ENCODE assay signal across 8 cellular contexts in genomic region chr12:57693317-57693658, GRCh38. TPM values are rescaled to one million over a fixed set of nuclear protein-coding genes. Genes with fewer than 3 reads are reported as not detected.
DNase-seq lines count a peak whose midpoint lies in the region; ATAC-seq and TF ChIP-seq lines count a peak whose summit lies in the region.

No MANE protein-coding gene starts in this region.

- no peaks in the 10 kb centered on the region for H3K27me3 ChIP-seq in adipocyte (replicated peaks; ENCODE audit: control insufficient read depth, insufficient read depth, low read length)
- H3K27me3 ChIP-seq in aorta (ENCODE audit: control insufficient read depth in 1 of 2, insufficient read depth in 2 of 2, low read length in 1 of 2), result no peaks in the 10 kb centered on the region

- H3K27ac ChIP-seq in mesodermal cell (ENCODE audit: low read depth, low read length, severe bottlenecking) (no peak overlapping the region), aorta (ENCODE audit: low read depth in 1 of 2, low read length in 2 of 2) (no peak overlapping the region)

- no peak for TF ChIP-seq CTCF in omental fat pad (IDR thresholded peaks at IDR 0.05)

- peaks cover 12% of the 10 kb centered on the region for H3K4me1 ChIP-seq in adipocyte (ENCODE audit: control insufficient read depth, insufficient read depth, low read length)
- no peaks in the 10 kb centered on the region for H3K4me1 ChIP-seq in mesodermal cell (ENCODE audit: control insufficient read depth, insufficient read depth, low read length, poor library complexity, severe bottlenecking)
- H3K4me1 ChIP-seq in aorta (ENCODE audit: control insufficient read depth in 1 of 2, insufficient read depth in 2 of 2, low read length in 2 of 2), result peaks cover 4% of the 10 kb centered on the region in 2 donors

- H3K36me3 ChIP-seq in adipocyte (ENCODE audit: control insufficient read depth, insufficient read depth, low read length, severe bottlenecking) (peaks cover 24% of the 10 kb centered on the region), mesodermal cell (ENCODE audit: control insufficient read depth, insufficient read depth, low read length) (peaks cover 18% of the 10 kb centered on the region), aorta (ENCODE audit: control insufficient read depth in 1 of 2, insufficient read depth in 2 of 2, low read length in 1 of 2) (peaks cover 0 to 1% of the 10 kb centered on the region in 2 donors)

- no peak for ATAC-seq in aorta (ENCODE audit: low FRiP score)
- ATAC-seq in omental fat pad (ENCODE audit: low FRiP score), result no peak
- ATAC-seq in HG03196 (IDR thresholded peaks at IDR 0.05; ENCODE audit: unreplicated experiment), result no peak
- ATAC-seq in GM19035 (IDR thresholded peaks at IDR 0.05; ENCODE audit: unreplicated experiment), result no peak

- DNase-seq in stimulated activated CD4-positive, alpha-beta T cell treated with anti-CD3 and anti-CD28 coated beads, Interleukin-4, amount 100 ng/mL, for 1 hour, result peak; percentile 8
- no peak for DNase-seq in stimulated activated CD4-positive, alpha-beta T cell treated with anti-CD3 and anti-CD28 coated beads, Interleukin-12 subunit alpha, Interleukin-12 subunit beta, amount 100 ng/mL, for 4 hours
- DNase-seq in adipocyte (ENCODE audit: low read depth), result peak; percentile 2
- no peak for DNase-seq in aorta
- DNase-seq in omental fat pad (ENCODE audit: low spot score), result no peak

- 61 to 69% methylated on average over 5 to 8 of the region's 10 CpGs for WGBS in mesodermal cell (ENCODE audit: insufficient coverage in 2 of 2), 2 experiments
- WGBS in aorta, 2 donors, result 48 to 52% methylated on average over 10 of the region's 10 CpGs

- H3K9ac ChIP-seq in adipocyte (ENCODE audit: low read length), result peak overlapping the region; percentile 41

- H3K9me3 ChIP-seq in adipocyte (ENCODE audit: control insufficient read depth, low read length) (no peaks in the 10 kb centered on the region), mesodermal cell (ENCODE audit: control insufficient read depth, low read length) (peaks cover 5% of the 10 kb centered on the region), aorta (ENCODE audit: control insufficient read depth, low read length) (no peaks in the 10 kb centered on the region)

- H3K4me3 ChIP-seq in adipocyte (ENCODE audit: low read length), result peak overlapping the region; percentile 63
- H3K4me3 ChIP-seq in mesodermal cell (ENCODE audit: extremely low read depth, insufficient read depth, low read length, poor library complexity, severe bottlenecking), result peak overlapping the region; percentile 85
- peak overlapping the region; percentile 29 to 32 for H3K4me3 ChIP-seq in aorta (ENCODE audit: low read length in 2 of 2)

- intact Hi-C loops in aorta (cut with DNase I), result loop anchor here in 1 of 2 donors (5.0 kb wide), 1 partner anchor 111 kb away; no protein-coding TSS in a partner anchor

RNA-seq across cellular contexts. Expression of gene OS9, which starts 0.6 kb away (rescaled TPM):
- 134 TPM for polyA plus RNA-seq in mesodermal cell (2013, experiment 1 of 2)
- polyA plus RNA-seq in mesodermal cell (2013, experiment 2 of 2), result 126 TPM
- total RNA-seq in aorta, result 100 to 1,000 TPM; 208 to 252 TPM
- polyA plus RNA-seq in aorta, result 100 to 1,000 TPM; 139 to 253 TPM
- 100 to 1,000 TPM; 259 to 325 (median 286) TPM for total RNA-seq in omental fat pad

RNA-seq across cellular contexts. Expression of gene AGAP2, which starts 45.3 kb away (rescaled TPM):
- 1.8 TPM for polyA plus RNA-seq in mesodermal cell (2013, experiment 1 of 2)
- 1.6 TPM for polyA plus RNA-seq in mesodermal cell (2013, experiment 2 of 2)
- 1 to 10 TPM; 2.6 to 3.6 TPM for total RNA-seq in aorta
- polyA plus RNA-seq in aorta, result under 1 TPM; 0.18 to 0.88 TPM
- 1 to 10 TPM; 1.2 to 7.1 (median 1.9) TPM for total RNA-seq in omental fat pad

RNA-seq across cellular contexts. Expression of gene TSPAN31, which starts 51.6 kb away (rescaled TPM):
- polyA plus RNA-seq in mesodermal cell (2013, experiment 1 of 2), result 20.1 TPM
- polyA plus RNA-seq in mesodermal cell (2013, experiment 2 of 2), result 20.0 TPM
- 10 to 100 TPM; 31.4 to 37.6 TPM for total RNA-seq in aorta
- polyA plus RNA-seq in aorta, result 10 to 100 TPM; 27.4 to 40.6 TPM
- 10 to 100 TPM; 41.8 to 70.7 (median 65.7) TPM for total RNA-seq in omental fat pad

RNA-seq across cellular contexts. Expression of gene CDK4, which starts 58.8 kb away (rescaled TPM):
- polyA plus RNA-seq in mesodermal cell (2013, experiment 1 of 2), result 152 TPM
- 122 TPM for polyA plus RNA-seq in mesodermal cell (2013, experiment 2 of 2)
- total RNA-seq in aorta (10 to 100 TPM; 54.6 to 55.0 TPM), omental fat pad (10 to 100 TPM; 81.9 to 96.2 (median 89.0) TPM)
- 10 to 100 TPM; 44.7 to 60.4 TPM for polyA plus RNA-seq in aorta

Comparison
In these comparisons a context has a peak if more than half of its experiments do, and no peak if none do; other contexts are left out.
1. DNase-seq: peak in stimulated activated CD4-positive, alpha-beta T cell treated with anti-CD3 and anti-CD28 coated beads, Interleukin-4, amount 100 ng/mL, for 1 hour (single experiment) and adipocyte (single experiment); none in stimulated activated CD4-positive, alpha-beta T cell treated with anti-CD3 and anti-CD28 coated beads, Interleukin-12 subunit alpha, Interleukin-12 subunit beta, amount 100 ng/mL, for 4 hours (single experiment), aorta (0 of 2) and omental fat pad (single experiment).
2. H3K4me3 ChIP-seq: peak in every context shown above with its lines; median percentile 85 in mesodermal cell; 63 in adipocyte; 30 in aorta.